ENCODE assay signal across 8 cellular contexts in the genomic region with DNA sequence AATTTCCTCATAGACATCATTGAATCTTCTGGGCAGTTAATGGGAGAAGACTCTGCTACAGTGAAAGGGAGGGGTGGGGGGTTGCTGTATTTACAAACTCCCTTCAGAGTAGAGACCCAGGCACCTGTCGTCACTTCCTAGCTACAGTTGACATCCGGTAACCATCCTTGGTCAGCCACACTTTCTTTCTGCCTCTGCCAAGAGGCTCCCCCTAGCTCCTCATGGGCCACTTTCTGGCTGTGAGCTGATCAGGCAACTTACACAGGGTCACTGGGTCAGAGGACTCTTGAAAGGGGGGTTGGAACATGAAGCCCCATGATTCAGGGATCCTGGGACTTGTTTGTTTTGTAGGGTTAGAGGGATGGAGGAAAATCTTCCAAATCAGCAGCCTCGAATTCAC. TPM values are rescaled to one million over a fixed set of nuclear protein-coding genes. Genes with fewer than 3 reads are reported as not detected.
A peak's percentile ranks its signal among the peaks of the same experiment; 100 is the strongest.
DNase-seq lines count a peak whose midpoint lies in the region; ATAC-seq and TF ChIP-seq lines count a peak whose summit lies in the region.

No MANE protein-coding gene starts in this region.

- peak overlapping the region; percentile 94 for H3K4me3 Mint-ChIP-seq in activated CD4-positive, alpha-beta T cell treated with anti-CD3 and anti-CD28 coated beads, Interleukin-2, amount 10 ng/mL, durations not matched to agents 7 days and 5 days

- H3K4me1 Mint-ChIP-seq in activated CD4-positive, alpha-beta T cell treated with anti-CD3 and anti-CD28 coated beads, Interleukin-2, amount 10 ng/mL, durations not matched to agents 7 days and 5 days = peaks cover 56% of the 10 kb centered on the region

- H3K36me3 ChIP-seq in heart left ventricle = peaks cover 0 to 15% (median 0%) of the 10 kb centered on the region in 9 donors
- peaks cover 0 to 3% of the 10 kb centered on the region in 2 donors for H3K36me3 ChIP-seq in esophagus (ENCODE audit: control insufficient read depth in 2 of 2, insufficient read depth in 2 of 2, low read length in 1 of 2)

- ATAC-seq in heart left ventricle (no peak), Right ventricle myocardium inferior (no peak), GM18517 (IDR thresholded peaks at IDR 0.05; ENCODE audit: unreplicated experiment) (no peak)

- H3K27me3 Mint-ChIP-seq in activated CD4-positive, alpha-beta T cell treated with anti-CD3 and anti-CD28 coated beads, Interleukin-2, amount 10 ng/mL, durations not matched to agents 7 days and 5 days = no peaks in the 10 kb centered on the region

- intact Hi-C loops in heart left ventricle (cut with DNase I) = loop anchor here in 1 of 10 donors (2.0 kb wide), 1 partner anchor 32 kb away; no protein-coding TSS in a partner anchor
- intact Hi-C loops in Right ventricle myocardium inferior (cut with DNase I) = loop anchor here (10.0 kb wide), 1 partner anchor 1926 kb away; the partner anchor contains the start of gene SLC25A13

- H3K4me3 ChIP-seq in heart left ventricle (peak overlapping the region in 10 of 12 donors; percentile 71 to 99 (median 92)), esophagus (ENCODE audit: low read depth in 1 of 2, low read length in 2 of 2) (peak overlapping the region; percentile 66 to 94)

- H3K27ac Mint-ChIP-seq in activated CD4-positive, alpha-beta T cell treated with anti-CD3 and anti-CD28 coated beads, Interleukin-2, amount 10 ng/mL, durations not matched to agents 7 days and 5 days = peak overlapping the region; percentile 99

- no peak for TF ChIP-seq POLR2A in heart left ventricle (IDR thresholded peaks at IDR 0.05)

- no peak for TF ChIP-seq CTCF in heart left ventricle (IDR thresholded peaks at IDR 0.05)

- H3K4me1 ChIP-seq in heart left ventricle = peaks cover 0 to 70% (median 37%) of the 10 kb centered on the region in 12 donors
- peaks cover 3 to 5% of the 10 kb centered on the region in 2 donors for H3K4me1 ChIP-seq in esophagus (ENCODE audit: control insufficient read depth in 2 of 2, insufficient read depth in 2 of 2, low read length in 1 of 2)

- no peaks in the 10 kb centered on the region for H3K9me3 Mint-ChIP-seq in activated CD4-positive, alpha-beta T cell treated with anti-CD3 and anti-CD28 coated beads, Interleukin-2, amount 10 ng/mL, durations not matched to agents 7 days and 5 days

- DNase-seq in heart left ventricle = no peak
- no peak for DNase-seq in Right ventricle myocardium inferior (ENCODE audit: missing footprints)
- peak; percentile 77 for DNase-seq in activated CD4-positive, alpha-beta T cell treated with anti-CD3 and anti-CD28 coated beads, Interleukin-2, amount 10 ng/mL, durations not matched to agents 7 days and 5 days
- peak; percentile 53 for DNase-seq in stimulated activated CD4-positive, alpha-beta T cell treated with anti-CD3 and anti-CD28 coated beads, Interleukin-1b, Interleukin-23, amount 100 ng/mL, for 48 hours
- DNase-seq in COLO829 (ENCODE audit: low spot score) = no peak
- DNase-seq in hippocampal formation (lab: John Stamatoyannopoulos, UW) = no peak

- peaks cover 44% of the 10 kb centered on the region for H3K36me3 Mint-ChIP-seq in activated CD4-positive, alpha-beta T cell treated with anti-CD3 and anti-CD28 coated beads, Interleukin-2, amount 10 ng/mL, durations not matched to agents 7 days and 5 days (ENCODE audit: low read depth)

- H3K27me3 ChIP-seq in heart left ventricle = no peaks in the 10 kb centered on the region
- H3K27me3 ChIP-seq in esophagus (ENCODE audit: control insufficient read depth in 1 of 2, insufficient read depth in 2 of 2, low read length in 2 of 2) = no peaks in the 10 kb centered on the region

- H3K27ac ChIP-seq in heart left ventricle (peak overlapping the region in 11 of 12 donors; percentile 83 to 91 (median 88)), esophagus (ENCODE audit: low read depth in 2 of 2, low read length in 1 of 2) (peak overlapping the region; percentile 92 to 97)

- WGBS in heart left ventricle, 4 donors = 48 to 65% (median 57%) methylated on average over 3 of the region's 3 CpGs
- 49% methylated on average over 3 of the region's 3 CpGs for WGBS in esophagus, 2 donors

- POLR2A ChIA-PET in activated CD4-positive, alpha-beta T cell treated with anti-CD3 and anti-CD28 coated beads, Interleukin-2, amount 10 ng/mL, durations not matched to agents 7 days and 5 days (lab: Charles Lee) = interaction anchor here (0.7 to 1.3 kb wide), 2 partner anchors 48 to 177 kb away, joined by 3 to 6 read pairs; no protein-coding TSS in a partner anchor

- CTCF ChIA-PET in activated CD4-positive, alpha-beta T cell treated with anti-CD3 and anti-CD28 coated beads, Interleukin-2, amount 10 ng/mL, durations not matched to agents 7 days and 5 days (lab: Charles Lee) = interaction anchor here (0.7 to 1.3 kb wide), 4 partner anchors 9 to 16 kb away, joined by 3 to 5 read pairs (median 3); no protein-coding TSS in a partner anchor

- H3K9me3 ChIP-seq in heart left ventricle = no peaks in the 10 kb centered on the region
- no peaks in the 10 kb centered on the region for H3K9me3 ChIP-seq in esophagus (ENCODE audit: control insufficient read depth in 2 of 2, insufficient read depth in 1 of 2, low read depth in 1 of 2, low read length in 1 of 2)

RNA-seq across cellular contexts. Expression of gene TECPR1, which starts 1.2 kb away (rescaled TPM):
- total RNA-seq in heart left ventricle = 10 to 100 TPM; 12.2 to 33.0 (median 22.7) TPM
- 10 to 100 TPM; 10.9 to 23.2 TPM for polyA plus RNA-seq in heart left ventricle
- 20.9 TPM for total RNA-seq in Right ventricle myocardium inferior
- total RNA-seq in activated CD4-positive, alpha-beta T cell treated with anti-CD3 and anti-CD28 coated beads, Interleukin-2, amount 10 ng/mL, durations not matched to agents 7 days and 5 days = 10 to 100 TPM; 82.5 to 99.2 TPM
- 10 to 100 TPM in 1 of 2 donors, 1 to 10 TPM in 1; 8.4 to 17.1 TPM for polyA plus RNA-seq in esophagus

RNA-seq across cellular contexts. Expression of gene BRI3, which starts 30.7 kb away (rescaled TPM):
- total RNA-seq in heart left ventricle = 100 to 1,000 TPM in 7 of 9 donors, 10 to 100 TPM in 2; 51.0 to 274 (median 223) TPM
- 100 to 1,000 TPM; 236 to 237 TPM for polyA plus RNA-seq in heart left ventricle
- 240 TPM for total RNA-seq in Right ventricle myocardium inferior
- total RNA-seq in activated CD4-positive, alpha-beta T cell treated with anti-CD3 and anti-CD28 coated beads, Interleukin-2, amount 10 ng/mL, durations not matched to agents 7 days and 5 days = 10 to 100 TPM; 42.0 to 48.3 TPM
- 10 to 100 TPM; 59.4 to 60.1 TPM for polyA plus RNA-seq in esophagus

RNA-seq across cellular contexts. Expression of gene BHLHA15, which starts 39.5 kb away (rescaled TPM):
- total RNA-seq in heart left ventricle (1 to 10 TPM in 1 of 9 donors, under 1 TPM in 1, not detected in 7; 0.61 to 1.3 TPM), Right ventricle myocardium inferior (not detected)
- polyA plus RNA-seq in heart left ventricle (under 1 TPM in 1 of 2 donors, not detected in 1; 0.26 TPM), esophagus (under 1 TPM; 0.80 to 0.96 TPM)
- not detected for total RNA-seq in activated CD4-positive, alpha-beta T cell treated with anti-CD3 and anti-CD28 coated beads, Interleukin-2, amount 10 ng/mL, durations not matched to agents 7 days and 5 days

Comparison
In these comparisons a context has a peak if more than half of its experiments do, and no peak if none do; other contexts are left out.
1. DNase-seq: peak in activated CD4-positive, alpha-beta T cell treated with anti-CD3 and anti-CD28 coated beads, Interleukin-2, amount 10 ng/mL, durations not matched to agents 7 days and 5 days (single experiment) and stimulated activated CD4-positive, alpha-beta T cell treated with anti-CD3 and anti-CD28 coated beads, Interleukin-1b, Interleukin-23, amount 100 ng/mL, for 48 hours (single experiment); none in heart left ventricle (0 of 5), Right ventricle myocardium inferior (single experiment), COLO829 (single experiment) and hippocampal formation (0 of 2).